25 cellular contexts compared by ENCODE assay signal in genomic region chr20:11249239-11249638, GRCh38.
DNase-seq lines count a peak whose midpoint lies in the region; ATAC-seq and TF ChIP-seq lines count a peak whose summit lies in the region.
"Had no signal": no experiment of that assay in that cellular context is flagged by ENCODE, and none has a peak within 500 bp of the region (broad histone marks: within the 10 kb centered on the region; RNA-seq: fewer than 3 reads in every experiment).

No MANE protein-coding gene starts in this region.

- H3K4me1 Mint-ChIP-seq in neural crest cell, result peaks cover 50% of the 10 kb centered on the region
- no peaks in the 10 kb centered on the region for H3K4me1 Mint-ChIP-seq in stimulated activated naive B cell treated with anti-CD40 and anti-IgM and Interleukin-4, amounts not matched to agents 10 μg/mL and 1 μg/mL and 100 μg/mL, for 72 hours
- H3K4me1 Mint-ChIP-seq in activated CD4-positive, alpha-beta memory T cell treated with anti-CD3 and anti-CD28 coated beads, Interleukin-2, amount 10 ng/mL, durations not matched to agents 7 days and 5 days, result no peaks in the 10 kb centered on the region
- H3K4me1 Mint-ChIP-seq: activated naive CD8-positive, alpha-beta T cell treated with anti-CD3 and anti-CD28 coated beads, Interleukin-2, amount 10 ng/mL, durations not matched to agents 7 days and 5 days; CD4-positive, CD25-positive, alpha-beta regulatory T cell had no signal

- peaks cover 5% of the 10 kb centered on the region for H3K36me3 Mint-ChIP-seq in neural crest cell (ENCODE audit: low read depth)
- H3K36me3 Mint-ChIP-seq in stimulated activated naive B cell treated with anti-CD40 and anti-IgM and Interleukin-4, amounts not matched to agents 10 μg/mL and 1 μg/mL and 100 μg/mL, for 72 hours, result no peaks in the 10 kb centered on the region
- H3K36me3 Mint-ChIP-seq in activated CD4-positive, alpha-beta memory T cell treated with anti-CD3 and anti-CD28 coated beads, Interleukin-2, amount 10 ng/mL, durations not matched to agents 7 days and 5 days (ENCODE audit: low read depth), result no peaks in the 10 kb centered on the region
- H3K36me3 Mint-ChIP-seq: activated naive CD8-positive, alpha-beta T cell treated with anti-CD3 and anti-CD28 coated beads, Interleukin-2, amount 10 ng/mL, durations not matched to agents 7 days and 5 days; CD4-positive, CD25-positive, alpha-beta regulatory T cell had no signal

- TF ChIP-seq CTCF in neural crest cell (conservative IDR thresholded peaks at IDR 0.05), result no peak

- CTCF ChIA-PET in activated CD4-positive, alpha-beta memory T cell treated with anti-CD3 and anti-CD28 coated beads, Interleukin-2, amount 10 ng/mL, durations not matched to agents 7 days and 5 days (lab: Charles Lee), result no interaction called here

- WGBS in ectodermal cell, 2 experiments, result 24 to 34% methylated on average over 5 of the region's 5 CpGs

- H3K27ac Mint-ChIP-seq in neural crest cell (ENCODE audit: unreplicated experiment), result no peak overlapping the region
- no peak overlapping the region for H3K27ac Mint-ChIP-seq in stimulated activated naive B cell treated with anti-CD40 and anti-IgM and Interleukin-4, amounts not matched to agents 10 μg/mL and 1 μg/mL and 100 μg/mL, for 72 hours
- no peak overlapping the region for H3K27ac Mint-ChIP-seq in activated CD4-positive, alpha-beta memory T cell treated with anti-CD3 and anti-CD28 coated beads, Interleukin-2, amount 10 ng/mL, durations not matched to agents 7 days and 5 days
- H3K27ac Mint-ChIP-seq: activated naive CD8-positive, alpha-beta T cell treated with anti-CD3 and anti-CD28 coated beads, Interleukin-2, amount 10 ng/mL, durations not matched to agents 7 days and 5 days; CD4-positive, CD25-positive, alpha-beta regulatory T cell had no signal

- no peaks in the 10 kb centered on the region for H3K9me3 ChIP-seq in ectodermal cell (ENCODE audit: control insufficient read depth, low read length)
- H3K9me3 ChIP-seq: neutrophil, psoas muscle, sigmoid colon, uterus had no signal

- H3K9me3 Mint-ChIP-seq in neural crest cell, result peaks cover 4% of the 10 kb centered on the region
- peaks cover 5 to 8% of the 10 kb centered on the region in 2 donors for H3K9me3 Mint-ChIP-seq in stimulated activated naive B cell treated with anti-CD40 and anti-IgM and Interleukin-4, amounts not matched to agents 10 μg/mL and 1 μg/mL and 100 μg/mL, for 72 hours
- no peaks in the 10 kb centered on the region for H3K9me3 Mint-ChIP-seq in activated CD4-positive, alpha-beta memory T cell treated with anti-CD3 and anti-CD28 coated beads, Interleukin-2, amount 10 ng/mL, durations not matched to agents 7 days and 5 days

- no peaks in the 10 kb centered on the region for H3K36me3 ChIP-seq in ectodermal cell (ENCODE audit: control insufficient read depth, insufficient read depth, low read length)
- H3K36me3 ChIP-seq: neutrophil, sigmoid colon, uterus had no signal

- no peak for ATAC-seq in stimulated activated naive B cell treated with anti-CD40 and anti-IgM and Interleukin-4, amounts not matched to agents 10 μg/mL and 1 μg/mL and 100 μg/mL, for 72 hours (replicated peaks)
- ATAC-seq: HepG2, psoas muscle had no signal

- H3K4me3 ChIP-seq in ectodermal cell (ENCODE audit: insufficient read depth, low read depth, low read length), result no peak overlapping the region
- H3K4me3 ChIP-seq: lung, psoas muscle, sigmoid colon, uterus had no signal

- DNase-seq in NCI-H526 (lab: John Stamatoyannopoulos, UW) (peak; percentile 73 to 83), NCI-H526 treated with DMSO at 0.1 percent for 48 hours (lab: John Stamatoyannopoulos, UW) (no peak), neural crest cell (ENCODE audit: low read depth, low spot score) (no peak), NCI-H128 (lab: John Stamatoyannopoulos, UW; ENCODE audit: unreplicated experiment) (no peak)
- no peak for DNase-seq in stimulated activated naive B cell treated with anti-CD40 and anti-IgM and Interleukin-4, amounts not matched to agents 10 μg/mL and 1 μg/mL and 100 μg/mL, for 72 hours
- DNase-seq in activated CD4-positive, alpha-beta memory T cell treated with anti-CD3 and anti-CD28 coated beads, Interleukin-2, amount 10 ng/mL, durations not matched to agents 7 days and 5 days, result no peak
- no peak for DNase-seq in stimulated activated CD4-positive, alpha-beta T cell treated with anti-CD3 and anti-CD28 coated beads, Interleukin-4, amount 100 ng/mL, for 24 hours
- DNase-seq: 8988T; activated CD4-positive, CD25-positive, alpha-beta regulatory T cell treated with anti-CD3 and anti-CD28 coated beads, Interleukin-2, amount 50 U/mL, for 72 hours; activated effector memory CD4-positive, alpha-beta T cell treated with Interleukin-2 at 50 U/mL for 16 hours; activated naive CD8-positive, alpha-beta T cell treated with anti-CD3 and anti-CD28 coated beads, Interleukin-2, amount 10 ng/mL, durations not matched to agents 7 days and 5 days; activated T-cell treated with anti-CD3 and anti-CD28 coated beads for 4 hours; CD4-positive, CD25-positive, alpha-beta regulatory T cell; EL; NCI-H1092 treated with DMSO at 0.1 percent for 48 hours; NCI-H187 treated with DMSO at 0.1 percent for 48 hours; psoas muscle; sigmoid colon; stimulated activated naive CD4-positive, alpha-beta T cell treated with Interleukin-2 at 50 U/mL for 16 hours; uterus had no signal

- POLR2A ChIA-PET in activated CD4-positive, alpha-beta memory T cell treated with anti-CD3 and anti-CD28 coated beads, Interleukin-2, amount 10 ng/mL, durations not matched to agents 7 days and 5 days (lab: Charles Lee), result no interaction called here

- H3K27me3 Mint-ChIP-seq in neural crest cell (ENCODE audit: low read depth), result no peaks in the 10 kb centered on the region
- peaks cover 0 to 5% of the 10 kb centered on the region in 2 donors for H3K27me3 Mint-ChIP-seq in stimulated activated naive B cell treated with anti-CD40 and anti-IgM and Interleukin-4, amounts not matched to agents 10 μg/mL and 1 μg/mL and 100 μg/mL, for 72 hours
- H3K27me3 Mint-ChIP-seq in activated CD4-positive, alpha-beta memory T cell treated with anti-CD3 and anti-CD28 coated beads, Interleukin-2, amount 10 ng/mL, durations not matched to agents 7 days and 5 days, result no peaks in the 10 kb centered on the region
- H3K27me3 Mint-ChIP-seq: CD4-positive, CD25-positive, alpha-beta regulatory T cell had no signal

- H3K4me1 ChIP-seq in ectodermal cell (ENCODE audit: control insufficient read depth, insufficient read depth, low read length), result peaks cover 42% of the 10 kb centered on the region
- H3K4me1 ChIP-seq: psoas muscle, sigmoid colon, uterus had no signal

- H3K4me3 Mint-ChIP-seq in neural crest cell, result peak overlapping the region; percentile 41
- H3K4me3 Mint-ChIP-seq in stimulated activated naive B cell treated with anti-CD40 and anti-IgM and Interleukin-4, amounts not matched to agents 10 μg/mL and 1 μg/mL and 100 μg/mL, for 72 hours, result no peak overlapping the region
- H3K4me3 Mint-ChIP-seq in activated CD4-positive, alpha-beta memory T cell treated with anti-CD3 and anti-CD28 coated beads, Interleukin-2, amount 10 ng/mL, durations not matched to agents 7 days and 5 days, result no peak overlapping the region
- H3K4me3 Mint-ChIP-seq: activated naive CD8-positive, alpha-beta T cell treated with anti-CD3 and anti-CD28 coated beads, Interleukin-2, amount 10 ng/mL, durations not matched to agents 7 days and 5 days; CD4-positive, CD25-positive, alpha-beta regulatory T cell had no signal

- H3K27me3 ChIP-seq in ectodermal cell (ENCODE audit: control insufficient read depth, insufficient read depth, low read length, poor library complexity, severe bottlenecking), result peaks cover 5% of the 10 kb centered on the region
- H3K27me3 ChIP-seq: sigmoid colon, uterus had no signal

- H3K27ac ChIP-seq in ectodermal cell (ENCODE audit: insufficient read depth, low read depth, low read length, poor library complexity, severe bottlenecking), result peak overlapping the region; percentile 64
- H3K27ac ChIP-seq: HL-60, neutrophil, psoas muscle, sigmoid colon, uterus had no signal

Comparison
In these comparisons a context has a peak if more than half of its experiments do, and no peak if none do; other contexts are left out.
1. DNase-seq: peak in NCI-H526 (2 of 2); none in NCI-H526 treated with DMSO at 0.1 percent for 48 hours (single experiment), neural crest cell (single experiment), stimulated activated naive B cell treated with anti-CD40 and anti-IgM and Interleukin-4, amounts not matched to agents 10 μg/mL and 1 μg/mL and 100 μg/mL, for 72 hours (single experiment), activated CD4-positive, alpha-beta memory T cell treated with anti-CD3 and anti-CD28 coated beads, Interleukin-2, amount 10 ng/mL, durations not matched to agents 7 days and 5 days (single experiment), stimulated activated CD4-positive, alpha-beta T cell treated with anti-CD3 and anti-CD28 coated beads, Interleukin-4, amount 100 ng/mL, for 24 hours (single experiment) and NCI-H128 (single experiment).